Comparison of ENCODE assay signal across 17 cellular contexts in genomic region chr3:166829896-166830295, GRCh38.
DNase-seq lines count a peak whose midpoint lies in the region; ATAC-seq, FAIRE-seq and TF ChIP-seq lines count a peak whose summit lies in the region.
"Had no signal": no experiment of that assay in that cellular context is flagged by ENCODE, and none has a peak within 500 bp of the region (broad histone marks: within the 10 kb centered on the region; RNA-seq: fewer than 3 reads in every experiment).

No MANE protein-coding gene starts in this region.

- BruUV-seq in PC-3 (replicated peaks; lab: Mats Ljungman, UMichigan): no TSS peak

- no peak for TF ChIP-seq CTCF in PC-3 (conservative IDR thresholded peaks at IDR 0.05; ENCODE audit: low read depth, low read length)

- peak; percentile 98 for ATAC-seq in PC-3
- ATAC-seq in HG03378 (IDR thresholded peaks at IDR 0.05; ENCODE audit: unreplicated experiment): no peak

- peak; percentile 84 for DNase-seq in A172 (ENCODE audit: low spot score)
- DNase-seq in HTR-8/SVneo (ENCODE audit: insufficient read length, low spot score): peak; percentile 45
- DNase-seq in PC-3: peak; percentile 90
- DNase-seq in iris pigment epithelial cell (ENCODE audit: low read depth): peak; percentile 46
- no peak for DNase-seq in kidney tubule cell (ENCODE audit: low spot score)
- no peak for DNase-seq in activated naive CD4-positive, alpha-beta T cell treated with anti-CD3 and anti-CD28 coated beads, Interleukin-2, amount 50 U/mL, for 16 hours
- no peak for DNase-seq in stimulated activated naive CD4-positive, alpha-beta T cell treated with Interleukin-2 at 50 U/mL for 16 hours (lab: John Stamatoyannopoulos, UW)
- DNase-seq: activated B cell treated with CpG ODN at 0.5 μM for 24 hours; activated effector memory CD4-positive, alpha-beta T cell treated with anti-CD3 and anti-CD28 coated beads, Interleukin-2, amount 50 U/mL, for 16 hours; Kasumi-1; mammary epithelial cell; OCI-M1; stimulated activated CD4-positive, alpha-beta T cell treated with anti-CD3 and anti-CD28 coated beads, Interleukin-4, amount 100 ng/mL, for 24 hours; SW 1271 had no signal

- H3K4me3 ChIP-seq in PC-3 (ENCODE audit: low read length): no peak overlapping the region
- H3K4me3 ChIP-seq: vagina had no signal

- no peaks in the 10 kb centered on the region for H4K20me1 ChIP-seq in PC-3 (ENCODE audit: low read length)

- POLR2A ChIA-PET in PC-3 (lab: Charles Lee; ENCODE audit: unreplicated experiment): no interaction called here

- H3K9me3 ChIP-seq in PC-3 (ENCODE audit: low read length): no peaks in the 10 kb centered on the region
- H3K9me3 ChIP-seq: vagina had no signal

- H3K79me2 ChIP-seq in PC-3 (ENCODE audit: low read length): no peaks in the 10 kb centered on the region

- H3K36me3 ChIP-seq in PC-3 (ENCODE audit: low read depth, low read length): no peaks in the 10 kb centered on the region
- H3K36me3 ChIP-seq: vagina had no signal

- CTCF ChIA-PET in PC-3 (lab: Charles Lee): interaction anchor here (1.0 kb wide), 2 partner anchors 145 to 203 kb away, joined by 3 read pairs; no protein-coding TSS in a partner anchor

- H3K4me2 ChIP-seq in PC-3 (ENCODE audit: low read length): peak overlapping the region; percentile 18; the same call in 1 of the 2 replicates

- H3K27ac ChIP-seq in PC-3 (ENCODE audit: low read length): peak overlapping the region; percentile 36
- H3K27ac ChIP-seq: vagina had no signal

- no peak for FAIRE-seq in HTR-8/SVneo (lab: Jason Lieb, UNC)
- FAIRE-seq: H54 had no signal

- intact Hi-C loops in PC-3 (cut with micrococcal nuclease): no loop called here

- H3K27me3 ChIP-seq in PC-3 (ENCODE audit: low read length): no peaks in the 10 kb centered on the region
- H3K27me3 ChIP-seq: vagina had no signal

- no peak overlapping the region for H3K9ac ChIP-seq in PC-3 (ENCODE audit: low read length)

- peaks cover 18% of the 10 kb centered on the region; the same call in 1 of the 2 replicates for H3K4me1 ChIP-seq in PC-3 (ENCODE audit: insufficient read depth, low read length)
- H3K4me1 ChIP-seq: vagina had no signal

- H2AFZ ChIP-seq in PC-3 (ENCODE audit: low read length): no peak overlapping the region

- no peaks in the 10 kb centered on the region for H3F3A ChIP-seq in PC-3 (ENCODE audit: low read length, unreplicated experiment)

- H3K9me2 ChIP-seq in PC-3 (replicated peaks; ENCODE audit: low read length): no peaks in the 10 kb centered on the region

Comparison
In these comparisons a context has a peak if more than half of its experiments do, and no peak if none do; other contexts are left out.
1. DNase-seq: peak in A172 (single experiment), HTR-8/SVneo (single experiment), PC-3 (single experiment) and iris pigment epithelial cell (single experiment); none in kidney tubule cell (single experiment), activated naive CD4-positive, alpha-beta T cell treated with anti-CD3 and anti-CD28 coated beads, Interleukin-2, amount 50 U/mL, for 16 hours (single experiment) and stimulated activated naive CD4-positive, alpha-beta T cell treated with Interleukin-2 at 50 U/mL for 16 hours (single experiment).